Comparison of ENCODE assay signal across 17 cellular contexts in genomic region chr13:44147648-44148047, GRCh38.
"Had no signal": no experiment of that assay in that cellular context is flagged by ENCODE, and none has a peak within 500 bp of the region (broad histone marks: within the 10 kb centered on the region; RNA-seq: fewer than 3 reads in every experiment).

No MANE protein-coding gene starts in this region.

- DNase-seq: activated CD4-positive, alpha-beta memory T cell treated with anti-CD3 and anti-CD28 coated beads, Interleukin-2, amount 10 ng/mL, durations not matched to agents 7 days and 5 days; activated CD4-positive, alpha-beta T cell treated with anti-CD3 and anti-CD28 coated beads, Interleukin-2, amount 10 ng/mL, durations not matched to agents 7 days and 5 days; activated CD4-positive, CD25-positive, alpha-beta regulatory T cell; activated CD8-positive, alpha-beta memory T cell treated with anti-CD3 and anti-CD28 coated beads, Interleukin-2, amount 50 U/mL, for 4 hours; activated gamma-delta T cell treated with Interleukin-2 at 50 U/mL for 16 hours; activated naive CD4-positive, alpha-beta T cell treated with anti-CD3 and anti-CD28 coated beads, Interleukin-2, amount 10 ng/mL, durations not matched to agents 7 days and 5 days; activated naive CD8-positive, alpha-beta T cell treated with anti-CD3 and anti-CD28 coated beads for 36 hours; activated T-cell treated with anti-CD3 and anti-CD28 coated beads, Interleukin-2, amount 50 U/mL, for 72 hours; Karpas-422; NCI-H2107; NCI-H510A treated with DMSO at 0.1 percent for 48 hours; Peyer's patch; SHP77 treated with DMSO at 0.1 percent for 48 hours; T-cell; T-helper 2 cell; T1000 had no signal

- ATAC-seq: activated T-cell treated with anti-CD3 and anti-CD28 coated beads, Interleukin-2, amount 50 U/mL, for 72 hours; K562; T-cell had no signal

- H3K27ac ChIP-seq: Peyer's patch had no signal

- H3K27me3 ChIP-seq: Peyer's patch had no signal
